13 cellular contexts compared by ENCODE assay signal in the genomic region with DNA sequence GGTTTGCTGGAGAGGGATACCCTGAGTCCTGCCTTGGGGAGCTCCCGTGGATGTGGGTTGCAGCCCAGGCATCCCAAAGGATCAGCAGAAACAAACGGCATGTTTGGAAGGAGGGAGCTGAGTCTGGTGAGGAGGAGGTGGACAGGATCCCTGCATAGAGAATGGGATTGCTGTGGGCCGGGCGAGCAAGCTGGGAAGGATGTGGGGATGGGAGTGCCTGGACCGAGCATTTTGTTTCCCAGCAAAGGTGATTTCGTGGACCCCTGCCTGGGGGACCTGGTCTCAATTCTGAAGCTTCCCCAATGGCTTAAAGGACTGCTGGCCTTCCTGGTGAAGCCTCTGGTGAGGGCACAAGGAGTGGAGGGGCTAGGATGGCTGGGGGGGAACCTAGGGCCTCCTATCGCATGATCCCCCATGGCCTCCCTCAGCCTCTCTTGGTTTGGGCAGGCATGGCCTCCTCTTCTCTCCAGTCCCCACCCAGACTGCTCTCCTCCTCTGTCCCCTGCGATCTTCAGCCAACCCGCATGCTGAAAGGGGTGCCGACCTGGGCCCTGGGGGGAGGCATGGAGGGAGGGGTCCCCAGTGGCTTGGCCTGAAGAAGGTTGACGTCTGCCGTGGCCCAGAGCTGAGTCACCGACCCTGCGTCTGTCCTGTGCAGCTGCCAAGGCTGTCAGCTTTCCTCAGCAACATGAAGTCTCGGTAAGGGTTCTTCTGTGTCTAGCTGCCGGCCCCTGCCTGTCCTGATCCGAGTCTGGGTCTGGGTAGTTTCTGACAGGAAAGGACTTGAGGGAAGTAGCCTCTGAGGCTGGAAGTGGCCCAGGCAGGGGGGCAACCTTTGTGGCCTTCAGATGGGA.
"Had no signal": no experiment of that assay in that cellular context is flagged by ENCODE, and none has a peak within 500 bp of the region (broad histone marks: within the 10 kb centered on the region; RNA-seq: fewer than 3 reads in every experiment).

No MANE protein-coding gene starts in this region.

- H3K4me3 ChIP-seq: lung had no signal

- ATAC-seq: activated CD8-positive, alpha-beta memory T cell treated with anti-CD3 and anti-CD28 coated beads, Interleukin-2, amount 10 ng/mL, durations not matched to agents 7 days and 5 days; activated naive CD4-positive, alpha-beta T cell treated with anti-CD3 and anti-CD28 coated beads, Interleukin-2, amount 50 U/mL, for 72 hours; naive thymus-derived CD8-positive, alpha-beta T cell had no signal

- DNase-seq: activated CD4-positive, alpha-beta T cell treated with anti-CD3 and anti-CD28 coated beads, Interleukin-2, amount 50 U/mL, for 4 hours; activated CD4-positive, CD25-positive, alpha-beta regulatory T cell treated with anti-CD3 and anti-CD28 coated beads, Interleukin-2, amount 50 U/mL, for 72 hours; activated CD8-positive, alpha-beta memory T cell treated with anti-CD3 and anti-CD28 coated beads, Interleukin-2, amount 10 ng/mL, durations not matched to agents 7 days and 5 days; activated effector memory CD4-positive, alpha-beta T cell treated with anti-CD3 and anti-CD28 coated beads, Interleukin-2, amount 50 U/mL, for 16 hours; activated T-cell treated with anti-CD3 and anti-CD28 coated beads, Interleukin-2, amount 50 U/mL, for 24 hours; amygdala; hypothalamus; naive thymus-derived CD8-positive, alpha-beta T cell; nucleus accumbens; stimulated activated CD4-positive, alpha-beta T cell treated with anti-CD3 and anti-CD28 coated beads, Interleukin-4, amount 100 ng/mL, for 24 hours; T-helper 9 cell had no signal
